16 cellular contexts compared by ENCODE assay signal in genomic region chr12:56461235-56462159, GRCh38. TPM values are rescaled to one million over a fixed set of nuclear protein-coding genes. Genes with fewer than 3 reads are reported as not detected.
DNase-seq lines count a peak whose midpoint lies in the region; ATAC-seq and TF ChIP-seq lines count a peak whose summit lies in the region.
"Had no signal": no experiment of that assay in that cellular context is flagged by ENCODE, and none has a peak within 500 bp of the region (broad histone marks: within the 10 kb centered on the region; RNA-seq: fewer than 3 reads in every experiment).

No MANE protein-coding gene starts in this region.

- DNase-seq in Daoy (ENCODE audit: low read depth) (peak; percentile 53), NCI-H226 (peak; percentile 66), choroid plexus epithelial cell (ENCODE audit: low read depth) (peak; percentile 57), neural progenitor cell (ENCODE audit: low spot score) (no peak), NCI-H1417 (lab: John Stamatoyannopoulos, UW) (no peak), prostate gland (ENCODE audit: low spot score) (no peak), NCI-H1930 (lab: John Stamatoyannopoulos, UW) (no peak)
- DNase-seq: activated T-cell treated with anti-CD3 and anti-CD28 coated beads, Interleukin-2, amount 50 U/mL, for 24 hours; aorta; dermis blood vessel endothelial cell; NCI-H2171 treated with DMSO at 0.1 percent for 48 hours; stimulated activated CD4-positive, alpha-beta T cell treated with anti-CD3 and anti-CD28 coated beads, Interleukin-2, amount 100 ng/mL, for 48 hours; uterus had no signal

- no peak overlapping the region for H3K27ac Mint-ChIP-seq in neural progenitor cell
- H3K27ac Mint-ChIP-seq: activated T-cell treated with anti-CD3 and anti-CD28 coated beads, Interleukin-2, amount 50 U/mL, for 24 hours had no signal

- H3K4me3 ChIP-seq in choroid plexus epithelial cell (ENCODE audit: low read depth, low read length) (no peak overlapping the region), neural progenitor cell (no peak overlapping the region), prostate gland (no peak overlapping the region)
- H3K4me3 ChIP-seq: uterus had no signal

- peaks cover 2% of the 10 kb centered on the region for H3K27me3 Mint-ChIP-seq in neural progenitor cell (ENCODE audit: insufficient read depth, low read depth)
- H3K27me3 Mint-ChIP-seq: activated T-cell treated with anti-CD3 and anti-CD28 coated beads, Interleukin-2, amount 50 U/mL, for 24 hours had no signal

- intact Hi-C loops in prostate gland (cut with DNase I): loop anchor here (5.0 to 10.0 kb wide), 2 partner anchors 144 to 267 kb away; partner anchors contain the start of gene CNPY2

- H3K36me3 Mint-ChIP-seq in neural progenitor cell: no peaks in the 10 kb centered on the region

- H3K9ac ChIP-seq in neural progenitor cell: no peak overlapping the region

- H3K27me3 ChIP-seq in neural progenitor cell: no peaks in the 10 kb centered on the region
- H3K27me3 ChIP-seq in prostate gland (replicated peaks; ENCODE audit: insufficient read depth): no peaks in the 10 kb centered on the region
- H3K27me3 ChIP-seq: uterus had no signal

- H3K9me3 ChIP-seq in neural progenitor cell (ENCODE audit: low read depth) (no peaks in the 10 kb centered on the region), prostate gland (no peaks in the 10 kb centered on the region)
- H3K9me3 ChIP-seq: uterus had no signal

- H3K4me2 ChIP-seq in neural progenitor cell: no peak overlapping the region

- no peak for ATAC-seq in HG02610 (IDR thresholded peaks at IDR 0.05; ENCODE audit: unreplicated experiment)

- 89% methylated on average over 11 of the region's 11 CpGs for WGBS in prostate gland

- no peak overlapping the region for H3K4me3 Mint-ChIP-seq in neural progenitor cell
- H3K4me3 Mint-ChIP-seq: activated T-cell treated with anti-CD3 and anti-CD28 coated beads, Interleukin-2, amount 50 U/mL, for 24 hours had no signal

- peak overlapping the region; percentile 85 for H3K27ac ChIP-seq in neural progenitor cell
- no peak overlapping the region for H3K27ac ChIP-seq in prostate gland
- H3K27ac ChIP-seq: C4-2B, uterus had no signal

- TF ChIP-seq CTCF in choroid plexus epithelial cell (conservative IDR thresholded peaks at IDR 0.05; ENCODE audit: low read depth, low read length): no peak
- no peak for TF ChIP-seq CTCF in neural progenitor cell (IDR thresholded peaks at IDR 0.05)
- TF ChIP-seq CTCF in prostate gland (IDR thresholded peaks at IDR 0.05): no peak

- no peak for TF ChIP-seq POLR2A in prostate gland (IDR thresholded peaks at IDR 0.05)

- H3K9me3 Mint-ChIP-seq in neural progenitor cell: no peaks in the 10 kb centered on the region
- H3K9me3 Mint-ChIP-seq: activated T-cell treated with anti-CD3 and anti-CD28 coated beads, Interleukin-2, amount 50 U/mL, for 24 hours had no signal

- H3K79me2 ChIP-seq in neural progenitor cell (ENCODE audit: low read depth): no peaks in the 10 kb centered on the region

- H3K36me3 ChIP-seq in neural progenitor cell (no peaks in the 10 kb centered on the region), prostate gland (no peaks in the 10 kb centered on the region)
- H3K36me3 ChIP-seq: uterus had no signal

- H4K20me1 ChIP-seq in neural progenitor cell (ENCODE audit: low read depth): no peaks in the 10 kb centered on the region

- H3K4me1 ChIP-seq in neural progenitor cell (peaks cover 22% of the 10 kb centered on the region), prostate gland (replicated peaks) (no peaks in the 10 kb centered on the region)
- H3K4me1 ChIP-seq: uterus had no signal

- no peak overlapping the region for H2AFZ ChIP-seq in neural progenitor cell (replicated peaks)

- peaks cover 42% of the 10 kb centered on the region for H3F3A ChIP-seq in neural progenitor cell (ENCODE audit: low read depth)

- H3K4me1 Mint-ChIP-seq in neural progenitor cell: peaks cover 17% of the 10 kb centered on the region

RNA-seq across cellular contexts. Expression of gene SPRYD4, which starts 6.9 kb away (rescaled TPM):
- 2.9 and 3.2 TPM in 2 replicates for total RNA-seq in Daoy (2014; rRNA removed; shearing (Covaris generic))
- total RNA-seq in neural progenitor cell (ENCODE audit: low replicate concordance) (2.6 and 3.0 TPM in 2 replicates), prostate gland (1 to 10 TPM; 2.6 to 5.1 TPM)

RNA-seq across cellular contexts. Expression of gene MIP, which starts 7.0 kb away (rescaled TPM):
- total RNA-seq in Daoy (2014; rRNA removed; shearing (Covaris generic)): not detected in 2 replicates
- total RNA-seq in neural progenitor cell (ENCODE audit: low replicate concordance) (0.03 TPM in 1 of 2 replicates, not detected in the other), prostate gland (not detected)
- total RNA-seq: aorta, dermis blood vessel endothelial cell, glomerular endothelial cell, uterus had no signal

RNA-seq across cellular contexts. Expression of gene TIMELESS, which starts 12.3 kb away (rescaled TPM):
- 10.4 and 14.1 TPM in 2 replicates for total RNA-seq in Daoy (2014; rRNA removed; shearing (Covaris generic))
- total RNA-seq in neural progenitor cell (ENCODE audit: low replicate concordance) (56.3 and 79.1 TPM in 2 replicates), prostate gland (10 to 100 TPM in 1 of 2 donors, 1 to 10 TPM in 1; 8.0 to 12.3 TPM)

RNA-seq across cellular contexts. Expression of gene GLS2, which starts 26.5 kb away (rescaled TPM):
- total RNA-seq in Daoy (2014; rRNA removed; shearing (Covaris generic)): 5.4 TPM in 1 of 2 replicates, not detected in the other
- total RNA-seq in neural progenitor cell (ENCODE audit: low replicate concordance) (2.3 and 2.9 TPM in 2 replicates), prostate gland (1 to 10 TPM; 4.1 to 6.6 TPM)

Comparison
In these comparisons a context has a peak if more than half of its experiments do, and no peak if none do; other contexts are left out.
1. DNase-seq: peak in Daoy (single experiment), NCI-H226 (single experiment) and choroid plexus epithelial cell (single experiment); none in neural progenitor cell (single experiment), NCI-H1417 (0 of 3), prostate gland (single experiment) and NCI-H1930 (0 of 2).